9 cellular contexts compared by ENCODE assay signal in genomic region chr2:30410217-30410616, GRCh38. TPM values are rescaled to one million over a fixed set of nuclear protein-coding genes. Genes with fewer than 3 reads are reported as not detected.
DNase-seq lines count a peak whose midpoint lies in the region; ATAC-seq and TF ChIP-seq lines count a peak whose summit lies in the region.
"Had no signal": no experiment of that assay in that cellular context is flagged by ENCODE, and none has a peak within 500 bp of the region (broad histone marks: within the 10 kb centered on the region; RNA-seq: fewer than 3 reads in every experiment).

No MANE protein-coding gene starts in this region.

- no peak for ATAC-seq in HG03378 (IDR thresholded peaks at IDR 0.05; ENCODE audit: unreplicated experiment)

- H3K27me3 ChIP-seq in brain microvascular endothelial cell (replicated peaks) = no peaks in the 10 kb centered on the region

- peak; percentile 7 for DNase-seq in DMS 273 (lab: John Stamatoyannopoulos, UW; ENCODE audit: unreplicated experiment)
- no peak for DNase-seq in DMS 273 treated with DMSO at 0.1 percent for 48 hours (lab: John Stamatoyannopoulos, UW)
- DNase-seq in HT1080 (ENCODE audit: low read depth) = peak; percentile 92
- peak; percentile 55 for DNase-seq in brain microvascular endothelial cell
- DNase-seq in non-pigmented ciliary epithelial cell (ENCODE audit: low read depth) = peak; percentile 36
- DNase-seq in NCI-H187 treated with DMSO at 0.1 percent for 48 hours (lab: John Stamatoyannopoulos, UW) = no peak
- DNase-seq in NCI-H446 (lab: John Stamatoyannopoulos, UW) = no peak

- no peaks in the 10 kb centered on the region for H3K36me3 ChIP-seq in brain microvascular endothelial cell (replicated peaks)

- no peak overlapping the region for H3K4me3 ChIP-seq in brain microvascular endothelial cell (ENCODE audit: low read depth, low read length)

- in situ Hi-C loops in brain microvascular endothelial cell (cut with HindIII; ENCODE audit: low pct_ligation_motif_present, low sequenced_read_pairs) = no loop called here

- TF ChIP-seq CTCF in brain microvascular endothelial cell (IDR thresholded peaks at IDR 0.05; ENCODE audit: low read depth, low read length, missing control alignments) = no peak

- H3K27ac ChIP-seq in brain microvascular endothelial cell = no peak overlapping the region
- H3K27ac ChIP-seq: 22Rv1 had no signal

RNA-seq across cellular contexts. Expression of gene LCLAT1, which starts 36.8 kb away (rescaled TPM):
- total RNA-seq in HT1080 (2014; rRNA removed; shearing (Covaris generic)) = 5.7 and 8.4 TPM in 2 replicates
- 15.8 and 20.1 TPM in 2 replicates for polyA plus RNA-seq in HT1080 (2015; cell fraction: cytosol; rRNA removed)
- polyA plus RNA-seq in HT1080 (2015; cell fraction: nucleus; rRNA removed) = 15.9 and 16.4 TPM in 2 replicates

Comparison
In these comparisons a context has a peak if more than half of its experiments do, and no peak if none do; other contexts are left out.
1. DNase-seq: peak in DMS 273 (single experiment), HT1080 (single experiment), brain microvascular endothelial cell (single experiment) and non-pigmented ciliary epithelial cell (single experiment); none in DMS 273 treated with DMSO at 0.1 percent for 48 hours (single experiment), NCI-H187 treated with DMSO at 0.1 percent for 48 hours (single experiment) and NCI-H446 (0 of 2).